In genomic region chr9:79573697-79573976, GRCh38 we compare ENCODE assay signal across 8 cellular contexts. TPM values are rescaled to one million over a fixed set of nuclear protein-coding genes. Genes with fewer than 3 reads are reported as not detected.
A peak's percentile ranks its signal among the peaks of the same experiment; 100 is the strongest.
DNase-seq lines count a peak whose midpoint lies in the region; ATAC-seq and FAIRE-seq lines count a peak whose summit lies in the region.

No MANE protein-coding gene starts in this region.

- CTCF ChIA-PET in activated CD4-positive, alpha-beta memory T cell treated with anti-CD3 and anti-CD28 coated beads for 36 hours (lab: Charles Lee), result interaction anchor here (0.6 kb wide), 1 partner anchor 443 kb away, joined by 4 read pairs; no protein-coding TSS in a partner anchor

- POLR2A ChIA-PET in activated CD4-positive, alpha-beta memory T cell treated with anti-CD3 and anti-CD28 coated beads for 36 hours (lab: Charles Lee), result no interaction called here

- intact Hi-C loops in activated CD4-positive, alpha-beta memory T cell treated with anti-CD3 and anti-CD28 coated beads for 36 hours (cut with micrococcal nuclease), result loop anchor here (2.0 to 5.0 kb wide), 2 partner anchors 101 to 1277 kb away; partner anchors contain the start of gene PSAT1
- intact Hi-C loops in posterior cingulate gyrus (cut with DNase I), result loop anchor here (5.0 kb wide), 1 partner anchor 96 kb away; no protein-coding TSS in a partner anchor

- FAIRE-seq in islet of Langerhans (lab: Jason Lieb, UNC), result peak; percentile 76

- H3K27ac Mint-ChIP-seq in activated CD4-positive, alpha-beta memory T cell treated with anti-CD3 and anti-CD28 coated beads for 36 hours, result peak overlapping the region; percentile 85

- peaks cover 5% of the 10 kb centered on the region for H3K27me3 Mint-ChIP-seq in activated CD4-positive, alpha-beta memory T cell treated with anti-CD3 and anti-CD28 coated beads for 36 hours

- DNase-seq in NCI-H748 (lab: John Stamatoyannopoulos, UW; ENCODE audit: unreplicated experiment) (peak; percentile 59), NCI-H748 treated with DMSO at 0.1 percent for 48 hours (lab: John Stamatoyannopoulos, UW) (no peak), substantia nigra (lab: John Stamatoyannopoulos, UW) (no peak), posterior cingulate gyrus (no peak), DMS79 treated with DMSO at 0.1 percent for 48 hours (lab: John Stamatoyannopoulos, UW) (no peak)
- no peak for DNase-seq in activated CD4-positive, alpha-beta memory T cell treated with anti-CD3 and anti-CD28 coated beads for 36 hours

- H3K4me1 Mint-ChIP-seq in activated CD4-positive, alpha-beta memory T cell treated with anti-CD3 and anti-CD28 coated beads for 36 hours (ENCODE audit: low read depth), result peaks cover 49% of the 10 kb centered on the region

- H3K36me3 Mint-ChIP-seq in activated CD4-positive, alpha-beta memory T cell treated with anti-CD3 and anti-CD28 coated beads for 36 hours, result peaks cover 4% of the 10 kb centered on the region

- peak overlapping the region; percentile 89 for H3K27ac ChIP-seq in substantia nigra (ENCODE audit: low read depth, low read length, poor library complexity, severe bottlenecking)

- peak overlapping the region; percentile 80 for H3K4me3 Mint-ChIP-seq in activated CD4-positive, alpha-beta memory T cell treated with anti-CD3 and anti-CD28 coated beads for 36 hours

- ATAC-seq in HG03378 (IDR thresholded peaks at IDR 0.05; ENCODE audit: unreplicated experiment), result no peak

- H3K9me3 Mint-ChIP-seq in activated CD4-positive, alpha-beta memory T cell treated with anti-CD3 and anti-CD28 coated beads for 36 hours, result no peaks in the 10 kb centered on the region

RNA-seq across cellular contexts. Expression of gene TLE4, which starts 1.9 kb away (rescaled TPM):
- 10 to 100 TPM; 14.3 to 15.3 TPM for total RNA-seq in activated CD4-positive, alpha-beta memory T cell treated with anti-CD3 and anti-CD28 coated beads for 36 hours
